ENCODE assay signal across 1 cellular context in genomic region chr4:90027565-90027964, GRCh38.
TF ChIP-seq lines count a peak whose summit lies in the region.

No MANE protein-coding gene starts in this region.

TF ChIP-seq in GM23338, 12 proteins besides CTCF, POLR2A, EP300 and RAD21 (continued from another document):
- no peak for TF ChIP-seq ZNF462 (CRISPR knock-in tag; IDR thresholded peaks at IDR 0.05)
- TF ChIP-seq ETS1 (IDR thresholded peaks at IDR 0.05): no peak
- no peak for TF ChIP-seq STAT1 (IDR thresholded peaks at IDR 0.05; ENCODE audit: unreplicated experiment)
- TF ChIP-seq JUNB (IDR thresholded peaks at IDR 0.05; ENCODE audit: unreplicated experiment): no peak
TF ChIP-seq in GM23338: peak in this region for 0.
